27 cellular contexts compared by ENCODE assay signal in genomic region chr1:231213831-231214573, GRCh38.
"Had no signal": no experiment of that assay in that cellular context is flagged by ENCODE, and none has a peak within 500 bp of the region (broad histone marks: within the 10 kb centered on the region; RNA-seq: fewer than 3 reads in every experiment).

No MANE protein-coding gene starts in this region.

- H3K9me3 Mint-ChIP-seq: activated naive CD4-positive, alpha-beta T cell treated with anti-CD3 and anti-CD28 coated beads, Interleukin-2, amount 50 U/mL, for 72 hours; activated naive CD8-positive, alpha-beta T cell treated with anti-CD3 and anti-CD28 coated beads, Interleukin-2, amount 50 U/mL, for 24 hours; T-cell had no signal

- DNase-seq: activated CD4-positive, alpha-beta T cell treated with anti-CD3 and anti-CD28 coated beads for 48 hours; activated CD4-positive, alpha-beta T cell treated with anti-CD3 and anti-CD28 coated beads, Interleukin-2, amount 50 U/mL, for 4 hours; activated CD8-positive, alpha-beta memory T cell treated with anti-CD3 and anti-CD28 coated beads, Interleukin-2, amount 50 U/mL, for 48 hours; activated CD8-positive, alpha-beta T cell treated with anti-CD3 and anti-CD28 coated beads, Interleukin-2, amount 10 ng/mL, durations not matched to agents 7 days and 5 days; activated effector memory CD4-positive, alpha-beta T cell treated with Interleukin-2 at 50 U/mL for 16 hours; activated naive CD4-positive, alpha-beta T cell treated with Interleukin-2 at 50 U/mL for 16 hours; activated naive CD8-positive, alpha-beta T cell treated with anti-CD3 and anti-CD28 coated beads, Interleukin-2, amount 50 U/mL, for 24 hours; activated T-cell treated with anti-CD3 and anti-CD28 coated beads, Interleukin-2, amount 50 U/mL, for 1 hour; amniotic stem cell; body of pancreas; central memory CD4-positive, alpha-beta T cell; Kasumi-1; NCI-H1048; NCI-H146; NCI-H187 treated with DMSO at 0.1 percent for 48 hours; NCI-H2081 treated with DMSO at 0.1 percent for 48 hours; NCI-H2171; NCI-H2227 treated with DMSO at 0.1 percent for 48 hours; NCI-H446 treated with DMSO at 0.1 percent for 48 hours; NCI-H526; NCI-H82; T-cell had no signal

- H3K9me3 ChIP-seq: ascending aorta, body of pancreas had no signal

- H3K27me3 ChIP-seq: ascending aorta, body of pancreas had no signal

- H3K36me3 Mint-ChIP-seq: activated naive CD4-positive, alpha-beta T cell treated with anti-CD3 and anti-CD28 coated beads, Interleukin-2, amount 50 U/mL, for 72 hours; T-cell had no signal

- H3K27ac Mint-ChIP-seq: activated CD8-positive, alpha-beta T cell treated with anti-CD3 and anti-CD28 coated beads, Interleukin-2, amount 10 ng/mL, durations not matched to agents 7 days and 5 days; activated naive CD4-positive, alpha-beta T cell treated with anti-CD3 and anti-CD28 coated beads, Interleukin-2, amount 50 U/mL, for 72 hours; activated naive CD8-positive, alpha-beta T cell treated with anti-CD3 and anti-CD28 coated beads, Interleukin-2, amount 50 U/mL, for 24 hours; T-cell had no signal

- H3K4me3 Mint-ChIP-seq: activated CD8-positive, alpha-beta T cell treated with anti-CD3 and anti-CD28 coated beads, Interleukin-2, amount 10 ng/mL, durations not matched to agents 7 days and 5 days; activated naive CD8-positive, alpha-beta T cell treated with anti-CD3 and anti-CD28 coated beads, Interleukin-2, amount 50 U/mL, for 24 hours; T-cell had no signal

- H3K27ac ChIP-seq: ascending aorta, body of pancreas, SK-N-MC had no signal

- H3K4me3 ChIP-seq: ascending aorta, body of pancreas, SK-N-MC had no signal

- H3K36me3 ChIP-seq: ascending aorta had no signal

- H3K4me1 ChIP-seq: ascending aorta had no signal

- ATAC-seq: activated CD4-positive, CD25-positive, alpha-beta regulatory T cell treated with anti-CD3 and anti-CD28 coated beads, Interleukin-2, amount 50 U/mL, for 24 hours; activated CD8-positive, alpha-beta T cell treated with anti-CD3 and anti-CD28 coated beads, Interleukin-2, amount 10 ng/mL, durations not matched to agents 7 days and 5 days; activated naive CD4-positive, alpha-beta T cell treated with anti-CD3 and anti-CD28 coated beads, Interleukin-2, amount 50 U/mL, for 72 hours; activated naive CD8-positive, alpha-beta T cell treated with anti-CD3 and anti-CD28 coated beads, Interleukin-2, amount 50 U/mL, for 24 hours; body of pancreas; Right ventricle myocardium inferior; T-cell had no signal
